In genomic region chr1:38872401-38873026, GRCh38 we compare ENCODE assay signal across 7 cellular contexts. TPM values are rescaled to one million over a fixed set of nuclear protein-coding genes. Genes with fewer than 3 reads are reported as not detected.
DNase-seq lines count a peak whose midpoint lies in the region; ATAC-seq lines count a peak whose summit lies in the region.

No MANE protein-coding gene starts in this region.

- H3K36me3 ChIP-seq in NT2/D1 (ENCODE audit: insufficient read depth, insufficient read length, low read length) (no peaks in the 10 kb centered on the region), iPS-18a (ENCODE audit: control insufficient read depth, low read depth, low read length) (no peaks in the 10 kb centered on the region)

- H3K4me3 ChIP-seq in NT2/D1 (ENCODE audit: insufficient read length, low read depth) (peak overlapping the region; percentile 96), iPS-18a (ENCODE audit: low read length) (peak overlapping the region; percentile 94)

- H3K4me1 ChIP-seq in NT2/D1 (ENCODE audit: insufficient read depth, insufficient read length) (peaks cover 3% of the 10 kb centered on the region), iPS-18a (ENCODE audit: control insufficient read depth, low read depth, low read length) (peaks cover 8% of the 10 kb centered on the region)

- no peaks in the 10 kb centered on the region for H3K27me3 ChIP-seq in NT2/D1 (ENCODE audit: insufficient read depth, insufficient read length)
- no peaks in the 10 kb centered on the region for H3K27me3 ChIP-seq in iPS-18a (ENCODE audit: control insufficient read depth, insufficient read depth, low read length)

- H3K9ac ChIP-seq in NT2/D1 (ENCODE audit: insufficient read length, low read depth) (peak overlapping the region; percentile 97), iPS-18a (ENCODE audit: low read length) (peak overlapping the region; percentile 55)

- H3K27ac ChIP-seq in adipose tissue (ENCODE audit: low read depth, low read length): peak overlapping the region; percentile 2
- H3K27ac ChIP-seq in iPS-18a (ENCODE audit: low read length): no peak overlapping the region

- DNase-seq in NT2/D1 (ENCODE audit: low read depth, low spot score) (peak; percentile 15), NCI-H748 (lab: John Stamatoyannopoulos, UW; ENCODE audit: unreplicated experiment) (no peak)
- DNase-seq in stimulated activated CD4-positive, alpha-beta T cell treated with anti-CD3 and anti-CD28 coated beads, Interleukin-12 subunit alpha, Interleukin-12 subunit beta, amount 100 ng/mL, for 4 hours: peak; percentile 31

- WGBS in adipose tissue, 3 donors: 3 to 5% (median 5%) methylated on average over 24 to 25 of the region's 25 CpGs

- H3K9me3 ChIP-seq in NT2/D1 (ENCODE audit: insufficient read depth, low read length) (no peaks in the 10 kb centered on the region), iPS-18a (ENCODE audit: control insufficient read depth, low read depth, low read length) (no peaks in the 10 kb centered on the region)

- ATAC-seq in GM18520 (IDR thresholded peaks at IDR 0.05; ENCODE audit: unreplicated experiment) (peak; percentile 5), HG02759 (IDR thresholded peaks at IDR 0.05; ENCODE audit: unreplicated experiment) (peak; percentile 21)

RNA-seq across cellular contexts. Expression of gene MYCBP, which starts 0.6 kb away (rescaled TPM):
- 10 to 100 TPM; 10.2 to 13.0 (median 11.7) TPM for polyA plus RNA-seq in adipose tissue

RNA-seq across cellular contexts. Expression of gene GJA9, which starts 8.9 kb away (rescaled TPM):
- under 1 TPM in 1 of 3 donors, not detected in 2; 0.04 TPM for polyA plus RNA-seq in adipose tissue

RNA-seq across cellular contexts. Expression of gene RRAGC, which starts 12.9 kb away (rescaled TPM):
- 10 to 100 TPM in 2 of 3 donors, 1 to 10 TPM in 1; 9.0 to 49.6 (median 27.0) TPM for polyA plus RNA-seq in adipose tissue
